In the genomic region with DNA sequence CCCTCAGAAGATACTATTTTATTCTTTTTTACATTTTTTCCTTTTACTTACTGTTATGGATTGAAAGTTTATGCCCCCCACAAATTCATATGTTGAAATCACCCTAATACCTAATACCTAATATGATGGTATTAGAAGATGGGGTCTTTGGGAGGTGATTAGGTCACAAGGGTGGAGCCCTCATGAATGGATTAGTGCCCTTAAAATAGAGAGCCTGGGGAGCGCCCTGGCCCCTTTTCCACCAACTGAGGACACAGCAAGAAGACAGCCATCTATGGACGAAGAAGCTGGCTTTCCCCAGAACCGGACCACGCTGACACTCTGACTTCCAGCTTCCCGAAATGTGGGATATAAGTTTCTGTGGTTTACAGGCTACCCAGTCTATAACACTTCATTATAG, we compare ENCODE assay signal across 23 cellular contexts. TPM values are rescaled to one million over a fixed set of nuclear protein-coding genes. Genes with fewer than 3 reads are reported as not detected.
"Had no signal": no experiment of that assay in that cellular context is flagged by ENCODE, and none has a peak within 500 bp of the region (broad histone marks: within the 10 kb centered on the region; RNA-seq: fewer than 3 reads in every experiment).

No MANE protein-coding gene starts in this region.

- ATAC-seq: left lobe of liver; naive thymus-derived CD4-positive, alpha-beta T cell; sciatic nerve; stimulated activated effector memory CD8-positive, alpha-beta T cell treated with anti-CD3 and anti-CD28 coated beads, Interleukin-12 subunit alpha, Interleukin-12 subunit beta, amount 100 ng/mL, for 72 hours had no signal

- H3K4me1 ChIP-seq: neural progenitor cell, parathyroid adenoma, stomach, thyroid gland had no signal

- H2AFZ ChIP-seq: neural progenitor cell, parathyroid adenoma had no signal

- H3K9me3 ChIP-seq: esophagus squamous epithelium, stomach, thyroid gland had no signal

- H3K27ac ChIP-seq: coronary artery, esophagus squamous epithelium, neural progenitor cell, parathyroid adenoma, stomach, thyroid gland had no signal

- H3K27me3 ChIP-seq: esophagus squamous epithelium, neural progenitor cell, stomach, thyroid gland had no signal

- H3K4me2 ChIP-seq: neural progenitor cell had no signal

- H3K9ac ChIP-seq: neural progenitor cell, parathyroid adenoma had no signal

- FAIRE-seq: endothelial cell of umbilical vein, frontal cortex, kidney had no signal

- H3K36me3 ChIP-seq: esophagus squamous epithelium, neural progenitor cell, stomach, thyroid gland had no signal

- H3K4me3 ChIP-seq: coronary artery, esophagus squamous epithelium, neural progenitor cell, stomach, thyroid gland had no signal

- H3K79me2 ChIP-seq: parathyroid adenoma had no signal

- DNase-seq: dermis blood vessel endothelial cell; effector memory CD4-positive, alpha-beta T cell; erythroblast; esophagus squamous epithelium; hypothalamus; immature natural killer cell; kidney; mesendoderm; midbrain; naive thymus-derived CD4-positive, alpha-beta T cell; stimulated activated CD4-positive, alpha-beta T cell treated with anti-CD3 and anti-CD28 coated beads, Interleukin-2, amount 100 ng/mL, for 24 hours; stimulated activated CD4-positive, alpha-beta T cell treated with anti-CD3 and anti-CD28 coated beads, Interleukin-4, amount 100 ng/mL, for 24 hours; stimulated activated naive CD4-positive, alpha-beta T cell treated with Interleukin-2 at 50 U/mL for 16 hours; stomach; thyroid gland had no signal

RNA-seq across cellular contexts. Expression of a gene that starts 58.6 kb away (rescaled TPM):
- polyA plus RNA-seq: immature natural killer cell; naive thymus-derived CD4-positive, alpha-beta T cell had no signal
